ENCODE assay signal across 1 cellular context in genomic region chr1:6235302-6235680, GRCh38.
A peak's percentile ranks its signal among the peaks of the same experiment; 100 is the strongest.
TF ChIP-seq lines count a peak whose summit lies in the region.

No MANE protein-coding gene starts in this region.

TF ChIP-seq in K562, 482 proteins besides CTCF, POLR2A, EP300 and RAD21 (continued from another document and continues in another):
- TF ChIP-seq HMGXB4 (CRISPR knock-in tag; IDR thresholded peaks at IDR 0.05): peak; percentile 39; the same call in 1 of the 2 replicates
- TF ChIP-seq ZBTB7A (IDR thresholded peaks at IDR 0.05; ENCODE audit: borderline replicate concordance, control insufficient read depth, low read depth, low read length): peak; percentile 1; the same call in 1 of the 2 replicates
- TF ChIP-seq ZNF311 (CRISPR knock-in tag; IDR thresholded peaks at IDR 0.05): no peak
- TF ChIP-seq ATF3 (IDR thresholded peaks at IDR 0.05): no peak
- TF ChIP-seq ATF3 (CRISPR knock-in tag; conservative IDR thresholded peaks at IDR 0.05): peak; percentile 61; the same call in 1 of the 2 replicates
- no peak for TF ChIP-seq KLF13 (tag; IDR thresholded peaks at IDR 0.05; ENCODE audit: borderline replicate concordance, low read depth)
- TF ChIP-seq TCF7L2 (IDR thresholded peaks at IDR 0.05; ENCODE audit: low read depth, low read length): no peak
- no peak for TF ChIP-seq PKNOX1 (IDR thresholded peaks at IDR 0.05)
- no peak for TF ChIP-seq FOXO4 (CRISPR knock-in tag; IDR thresholded peaks at IDR 0.05)
- no peak for TF ChIP-seq U2AF1 (optimal IDR thresholded peaks at IDR 0.05; ENCODE audit: low read depth, low read length)
- no peak for TF ChIP-seq STAT5A (IDR thresholded peaks at IDR 0.05; ENCODE audit: borderline replicate concordance, low read length)
- TF ChIP-seq ARNT (IDR thresholded peaks at IDR 0.05): no peak
- no peak for TF ChIP-seq DEAF1 (CRISPR knock-in tag; IDR thresholded peaks at IDR 0.05)
- no peak for TF ChIP-seq JUN (IDR thresholded peaks at IDR 0.05; ENCODE audit: borderline replicate concordance, low read depth, low read length)
- peak; percentile 5; the same call in 1 of the 2 replicates for TF ChIP-seq JUN (CRISPR knock-in tag; IDR thresholded peaks at IDR 0.05; ENCODE audit: borderline replicate concordance)
- no peak for TF ChIP-seq E2F8 (IDR thresholded peaks at IDR 0.05; ENCODE audit: low read depth, partially characterized antibody)
- TF ChIP-seq CHD1 (IDR thresholded peaks at IDR 0.05; ENCODE audit: low read length): peak; percentile 69
- TF ChIP-seq ETV5 (CRISPR knock-in tag; IDR thresholded peaks at IDR 0.05; ENCODE audit: low read depth): no peak
- TF ChIP-seq ATF6 (CRISPR knock-in tag; IDR thresholded peaks at IDR 0.05): 0 out of 2 replicates have a peak, but pooled peaks have one; percentile 43
- no peak for TF ChIP-seq ZBTB5 (IDR thresholded peaks at IDR 0.05)
- TF ChIP-seq SNIP1 (IDR thresholded peaks at IDR 0.05; ENCODE audit: low read depth): no peak
- no peak for TF ChIP-seq ZFP1 (CRISPR knock-in tag; IDR thresholded peaks at IDR 0.05)
- TF ChIP-seq ZNF57 (CRISPR knock-in tag; IDR thresholded peaks at IDR 0.05): no peak
- TF ChIP-seq POU5F1 (IDR thresholded peaks at IDR 0.05; ENCODE audit: borderline replicate concordance, low read depth, low read length, partially characterized antibody): no peak
- TF ChIP-seq ZNF239 (CRISPR knock-in tag; IDR thresholded peaks at IDR 0.05): no peak
- no peak for TF ChIP-seq ARID2 (IDR thresholded peaks at IDR 0.05)
- no peak for TF ChIP-seq RFX7 (CRISPR knock-in tag; IDR thresholded peaks at IDR 0.05)
- TF ChIP-seq SMARCA5 (IDR thresholded peaks at IDR 0.05): no peak; the same call in 1 of the 2 replicates
- no peak for TF ChIP-seq ZNF174 (CRISPR knock-in tag; IDR thresholded peaks at IDR 0.05)
- no peak for TF ChIP-seq ZFP36 (IDR thresholded peaks at IDR 0.05; ENCODE audit: low read depth, low read length, partially characterized antibody)
- no peak for TF ChIP-seq ZNF347 (CRISPR knock-in tag; IDR thresholded peaks at IDR 0.05; ENCODE audit: low read depth)
- no peak for TF ChIP-seq ARID3B (CRISPR knock-in tag; IDR thresholded peaks at IDR 0.05; ENCODE audit: borderline replicate concordance)
- TF ChIP-seq ZNF224 (CRISPR knock-in tag; IDR thresholded peaks at IDR 0.05): no peak
- TF ChIP-seq NONO (IDR thresholded peaks at IDR 0.05; ENCODE audit: low read depth in 2 of 2, low read length in 1 of 2): no peak
- 0 out of 2 replicates have a peak, but pooled peaks have one; percentile 2 for TF ChIP-seq HMBOX1 (IDR thresholded peaks at IDR 0.05)
- no peak for TF ChIP-seq ZFPM2 (CRISPR knock-in tag; IDR thresholded peaks at IDR 0.05)
- TF ChIP-seq ZNF184 (CRISPR knock-in tag; IDR thresholded peaks at IDR 0.05): no peak
- TF ChIP-seq MEF2A (IDR thresholded peaks at IDR 0.05; ENCODE audit: control insufficient read depth, low read depth, low read length): no peak
- peak; percentile 49 for TF ChIP-seq EGR1 (conservative IDR thresholded peaks at IDR 0.05)
- TF ChIP-seq NKRF (IDR thresholded peaks at IDR 0.05; ENCODE audit: borderline replicate concordance): no peak
- no peak for TF ChIP-seq PRPF4 (IDR thresholded peaks at IDR 0.05; ENCODE audit: insufficient read depth, low read depth, low read length, poor library complexity, severe bottlenecking)
